7 cellular contexts compared by ENCODE assay signal in the genomic region with DNA sequence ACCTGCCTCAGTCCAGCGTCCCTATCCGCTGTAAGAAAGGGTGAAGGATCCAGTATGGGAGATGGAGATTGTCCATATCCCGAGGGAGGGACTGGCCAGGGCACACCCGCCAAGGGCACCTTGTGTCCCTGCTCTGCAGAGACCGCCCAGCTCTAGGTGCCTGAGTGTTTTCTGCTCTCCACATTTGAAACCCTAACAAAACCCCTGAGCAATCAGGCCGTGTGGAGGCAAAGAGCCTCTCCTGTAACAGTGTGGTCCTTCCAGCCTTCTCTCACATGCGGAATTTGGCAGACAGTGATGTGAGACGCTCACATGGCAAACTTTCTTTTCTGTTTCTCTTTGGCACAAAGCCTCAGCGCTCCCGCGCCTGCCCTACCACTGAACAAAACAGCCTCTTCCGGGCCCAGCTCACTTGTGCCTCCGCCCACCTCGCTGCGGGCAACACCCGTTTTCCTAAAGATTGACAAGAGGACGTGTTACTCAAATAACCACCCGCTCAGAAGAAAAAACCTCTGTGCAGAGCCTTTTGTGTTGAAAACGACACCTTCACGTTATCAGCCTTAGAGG.
DNase-seq lines count a peak whose midpoint lies in the region; ATAC-seq and TF ChIP-seq lines count a peak whose summit lies in the region.

No MANE protein-coding gene starts in this region.

- H3K36me3 ChIP-seq in psoas muscle (ENCODE audit: insufficient read depth in 1 of 2, low read depth in 1 of 2) (no peaks in the 10 kb centered on the region), upper lobe of right lung (no peaks in the 10 kb centered on the region)

- peak overlapping the region; percentile 54 for H3K4me3 Mint-ChIP-seq in activated CD4-positive, alpha-beta T cell treated with anti-CD3 and anti-CD28 coated beads, Interleukin-2, amount 10 ng/mL, durations not matched to agents 7 days and 5 days

- H3K27me3 Mint-ChIP-seq in activated CD4-positive, alpha-beta T cell treated with anti-CD3 and anti-CD28 coated beads, Interleukin-2, amount 10 ng/mL, durations not matched to agents 7 days and 5 days: no peaks in the 10 kb centered on the region

- H3K27ac Mint-ChIP-seq in activated CD4-positive, alpha-beta T cell treated with anti-CD3 and anti-CD28 coated beads, Interleukin-2, amount 10 ng/mL, durations not matched to agents 7 days and 5 days: peak overlapping the region; percentile 95

- peak; percentile 82 for ATAC-seq in esophagus mucosa
- ATAC-seq in psoas muscle: peak in 2 of 4 donors; percentile 14 to 43
- peak; percentile 70 for ATAC-seq in upper lobe of right lung

- H3K4me1 ChIP-seq in psoas muscle: no peaks in the 10 kb centered on the region
- H3K4me1 ChIP-seq in upper lobe of right lung: peaks cover 4% of the 10 kb centered on the region

- H3K4me1 Mint-ChIP-seq in activated CD4-positive, alpha-beta T cell treated with anti-CD3 and anti-CD28 coated beads, Interleukin-2, amount 10 ng/mL, durations not matched to agents 7 days and 5 days: peaks cover 19% of the 10 kb centered on the region

- H3K4me3 ChIP-seq in psoas muscle (no peak overlapping the region), upper lobe of right lung (peak overlapping the region; percentile 28)

- H3K27me3 ChIP-seq in psoas muscle (ENCODE audit: insufficient read depth in 3 of 3, low read length in 2 of 3): peaks cover 0 to 10% (median 0%) of the 10 kb centered on the region in 3 donors
- no peaks in the 10 kb centered on the region for H3K27me3 ChIP-seq in upper lobe of right lung

- CTCF ChIA-PET in activated CD4-positive, alpha-beta T cell treated with anti-CD3 and anti-CD28 coated beads, Interleukin-2, amount 10 ng/mL, durations not matched to agents 7 days and 5 days (lab: Charles Lee): interaction anchor here (1.0 kb wide), 1 partner anchor 21 kb away, joined by 3 read pairs; no protein-coding TSS in a partner anchor

- intact Hi-C loops in psoas muscle (cut with DNase I): no loop called here
- intact Hi-C loops in upper lobe of right lung (cut with DNase I): no loop called here

- POLR2A ChIA-PET in activated CD4-positive, alpha-beta T cell treated with anti-CD3 and anti-CD28 coated beads, Interleukin-2, amount 10 ng/mL, durations not matched to agents 7 days and 5 days (lab: Charles Lee): interaction anchor here (0.6 to 1.0 kb wide), 4 partner anchors 9 to 448 kb away, joined by 3 to 4 read pairs (median 3); no protein-coding TSS in a partner anchor

- H3K9me3 ChIP-seq in psoas muscle (no peaks in the 10 kb centered on the region), upper lobe of right lung (no peaks in the 10 kb centered on the region)

- no peaks in the 10 kb centered on the region for H3K36me3 Mint-ChIP-seq in activated CD4-positive, alpha-beta T cell treated with anti-CD3 and anti-CD28 coated beads, Interleukin-2, amount 10 ng/mL, durations not matched to agents 7 days and 5 days (ENCODE audit: low read depth)

- DNase-seq in NCI-H2029 treated with DMSO at 0.1 percent for 48 hours (lab: John Stamatoyannopoulos, UW) (peak; percentile 24), psoas muscle (peak; percentile 65 to 81), upper lobe of right lung (peak; percentile 90), SKM-1 (lab: John Stamatoyannopoulos, UW; ENCODE audit: unreplicated experiment) (no peak), SKM-1 treated with dmso at 0.1 percent for 144 hours (lab: John Stamatoyannopoulos, UW; ENCODE audit: unreplicated experiment) (no peak)
- peak; percentile 90 for DNase-seq in activated CD4-positive, alpha-beta T cell treated with anti-CD3 and anti-CD28 coated beads, Interleukin-2, amount 10 ng/mL, durations not matched to agents 7 days and 5 days

- H3K27ac ChIP-seq in psoas muscle (no peak overlapping the region), upper lobe of right lung (peak overlapping the region; percentile 55)

- TF ChIP-seq CTCF in psoas muscle (IDR thresholded peaks at IDR 0.05) (no peak), upper lobe of right lung (IDR thresholded peaks at IDR 0.05) (no peak)

- H3K9me3 Mint-ChIP-seq in activated CD4-positive, alpha-beta T cell treated with anti-CD3 and anti-CD28 coated beads, Interleukin-2, amount 10 ng/mL, durations not matched to agents 7 days and 5 days: no peaks in the 10 kb centered on the region

- WGBS in psoas muscle, 3 donors: 18 to 22% (median 18%) methylated on average over 20 of the region's 20 CpGs

Comparison
In these comparisons a context has a peak if more than half of its experiments do, and no peak if none do; other contexts are left out.
1. DNase-seq: peak in NCI-H2029 treated with DMSO at 0.1 percent for 48 hours (single experiment), activated CD4-positive, alpha-beta T cell treated with anti-CD3 and anti-CD28 coated beads, Interleukin-2, amount 10 ng/mL, durations not matched to agents 7 days and 5 days (single experiment), psoas muscle (2 of 2) and upper lobe of right lung (single experiment); none in SKM-1 (single experiment) and SKM-1 treated with dmso at 0.1 percent for 144 hours (single experiment).